In the genomic region with DNA sequence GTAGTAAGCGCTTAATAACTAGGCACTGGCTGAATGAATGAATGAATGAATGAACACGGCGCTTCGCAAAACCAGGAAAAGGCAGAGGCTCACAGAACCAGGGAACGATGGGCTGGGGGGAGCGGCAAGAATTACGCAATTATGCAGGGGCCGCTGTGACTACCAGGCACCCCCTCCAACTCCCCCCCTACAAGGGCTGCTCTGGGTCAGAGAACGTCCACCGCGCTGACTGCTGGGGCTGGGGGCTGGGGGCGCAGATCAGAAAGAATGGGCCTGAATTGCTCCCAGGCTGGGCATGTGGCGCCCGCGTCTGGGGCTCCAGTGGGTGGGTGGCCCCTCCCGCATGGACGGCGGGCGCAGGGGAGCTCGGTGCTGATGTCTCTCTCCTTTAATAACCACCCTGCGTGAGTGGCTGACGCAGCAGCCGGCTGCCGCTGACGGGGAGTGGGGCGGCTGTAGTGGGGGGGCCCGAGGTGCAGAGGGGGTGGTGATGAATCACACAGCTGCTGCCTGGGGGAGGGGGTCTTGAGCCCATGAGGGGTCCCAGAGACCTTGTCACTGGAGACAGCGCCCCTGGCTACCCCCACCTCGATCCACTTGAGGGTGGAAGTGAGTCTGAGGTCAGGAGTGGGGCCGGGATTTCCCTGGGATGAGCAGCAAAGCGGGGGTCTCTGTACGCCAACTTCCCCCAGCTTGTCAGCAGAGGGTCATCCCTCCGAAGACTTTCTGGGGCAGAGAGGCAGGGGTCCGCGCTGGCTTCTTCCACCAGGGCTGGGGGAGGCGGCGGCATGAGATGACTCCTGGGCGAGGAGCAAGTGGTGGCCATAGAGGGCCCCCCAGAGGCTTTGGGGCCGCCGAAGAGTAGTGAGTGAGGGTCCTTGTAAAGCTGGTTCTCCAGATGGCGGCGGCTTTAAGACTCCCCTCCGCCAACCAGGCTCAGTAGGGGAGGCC, we compare ENCODE assay signal across 1 cellular context.
TF ChIP-seq lines count a peak whose summit lies in the region.

No MANE protein-coding gene starts in this region.

TF ChIP-seq in H1, 55 proteins besides CTCF, POLR2A, EP300 and RAD21:
- TF ChIP-seq USF2 (IDR thresholded peaks at IDR 0.05; ENCODE audit: low read length) (no peak), CEBPB (IDR thresholded peaks at IDR 0.05; ENCODE audit: low read depth, low read length) (peak; percentile 96)
